Comparison of ENCODE assay signal across 12 cellular contexts in the genomic region with DNA sequence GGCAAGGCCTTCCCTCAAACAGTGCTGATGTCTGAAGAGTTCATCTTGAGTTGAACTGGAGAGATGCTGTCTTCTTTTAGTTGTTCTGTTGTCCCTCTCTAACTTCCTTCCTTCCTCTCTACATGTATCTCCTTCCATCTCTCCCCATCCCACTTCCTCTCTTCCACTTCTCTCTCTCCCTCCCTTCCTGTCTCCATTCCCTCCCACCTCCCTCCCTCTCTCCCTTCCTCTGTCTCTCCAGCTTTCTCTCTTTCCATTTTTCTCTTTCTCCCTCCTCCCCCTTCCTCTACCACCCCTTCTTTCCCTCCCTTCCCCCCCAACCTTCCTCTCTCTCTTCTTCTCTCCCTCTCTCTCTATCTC. TPM values are rescaled to one million over a fixed set of nuclear protein-coding genes. Genes with fewer than 3 reads are reported as not detected.
DNase-seq lines count a peak whose midpoint lies in the region; ATAC-seq, FAIRE-seq and TF ChIP-seq lines count a peak whose summit lies in the region.
"Had no signal": no experiment of that assay in that cellular context is flagged by ENCODE, and none has a peak within 500 bp of the region (broad histone marks: within the 10 kb centered on the region; RNA-seq: fewer than 3 reads in every experiment).

No MANE protein-coding gene starts in this region.

- no peak for TF ChIP-seq CTCF in kidney (IDR thresholded peaks at IDR 0.05; ENCODE audit: borderline replicate concordance, extremely low read depth, insufficient read depth)

- H3K36me3 ChIP-seq in BLaER1 treated with 17β-estradiol and CSF1 and Interleukin-3, amounts not matched to agents 10 nM and 100 nM, result no peaks in the 10 kb centered on the region
- H3K36me3 ChIP-seq in adipocyte (ENCODE audit: control insufficient read depth, insufficient read depth, low read length, severe bottlenecking), result no peaks in the 10 kb centered on the region
- H3K36me3 ChIP-seq in kidney (ENCODE audit: control insufficient read depth in 1 of 2, insufficient read depth in 2 of 2, low read length in 2 of 2), result no peaks in the 10 kb centered on the region
- no peaks in the 10 kb centered on the region for H3K36me3 ChIP-seq in skeletal muscle satellite cell (ENCODE audit: insufficient read depth, low read length)
- H3K36me3 ChIP-seq: neutrophil had no signal

- H3K4me1 ChIP-seq in BLaER1 treated with 17β-estradiol and CSF1 and Interleukin-3, amounts not matched to agents 10 nM and 100 nM, result peaks cover 53 to 72% (median 68%) of the 10 kb centered on the region in 10 experiments
- H3K4me1 ChIP-seq in adipocyte (ENCODE audit: control insufficient read depth, insufficient read depth, low read length) (peaks cover 16% of the 10 kb centered on the region), kidney (ENCODE audit: control insufficient read depth in 1 of 2, insufficient read depth in 1 of 2, low read depth in 1 of 2, low read length in 2 of 2) (peaks cover 18 to 28% of the 10 kb centered on the region in 2 donors), skeletal muscle satellite cell (ENCODE audit: control insufficient read depth, insufficient read depth, low read length) (peaks cover 18% of the 10 kb centered on the region)

- H3K4me3 ChIP-seq in BLaER1 treated with 17β-estradiol and CSF1 and Interleukin-3, amounts not matched to agents 10 nM and 100 nM, result peak overlapping the region in 5 of 10 experiments; percentile 8 to 38 (median 29); a peak in 6 of 20 replicates
- H3K4me3 ChIP-seq in adipocyte (ENCODE audit: low read length) (no peak overlapping the region), kidney (ENCODE audit: low read length in 2 of 2) (no peak overlapping the region), skeletal muscle satellite cell (ENCODE audit: low read length) (no peak overlapping the region)
- H3K4me3 ChIP-seq: testis had no signal

- peak overlapping the region in 7 of 11 experiments; percentile 24 to 66 (median 46); a peak in 13 of 22 replicates for H3K27ac ChIP-seq in BLaER1 treated with 17β-estradiol and CSF1 and Interleukin-3, amounts not matched to agents 10 nM and 100 nM
- peak overlapping the region; percentile 26 to 68 for H3K27ac ChIP-seq in kidney (ENCODE audit: low read depth in 2 of 2, low read length in 2 of 2)
- H3K27ac ChIP-seq: neutrophil had no signal

- H3K9me3 ChIP-seq in BLaER1 treated with 17β-estradiol and CSF1 and Interleukin-3, amounts not matched to agents 10 nM and 100 nM (replicated peaks in 1 of 11), result no peaks in the 10 kb centered on the region
- H3K9me3 ChIP-seq in adipocyte (ENCODE audit: control insufficient read depth, low read length) (no peaks in the 10 kb centered on the region), kidney (ENCODE audit: control insufficient read depth in 1 of 2, low read length in 2 of 2) (no peaks in the 10 kb centered on the region), skeletal muscle satellite cell (replicated peaks; ENCODE audit: low read length) (no peaks in the 10 kb centered on the region)
- H3K9me3 ChIP-seq: neutrophil, testis had no signal

- peak overlapping the region in 3 of 11 experiments; percentile 39 to 47 (median 39); a peak in 3 of 22 replicates for H3K9ac ChIP-seq in BLaER1 treated with 17β-estradiol and CSF1 and Interleukin-3, amounts not matched to agents 10 nM and 100 nM
- H3K9ac ChIP-seq in adipocyte (ENCODE audit: low read length) (peak overlapping the region; percentile 26), kidney (ENCODE audit: low read length in 2 of 2) (no peak overlapping the region), skeletal muscle satellite cell (ENCODE audit: low read depth, low read length) (peak overlapping the region; percentile 2)

- no peak for DNase-seq in adipocyte (ENCODE audit: low read depth)
- no peak for DNase-seq in kidney
- no peak for DNase-seq in RKO (ENCODE audit: low spot score)
- no peak for DNase-seq in activated CD4-positive, alpha-beta T cell treated with anti-CD3 and anti-CD28 coated beads for 1 hour
- no peak for DNase-seq in NCI-H446 (lab: John Stamatoyannopoulos, UW)
- DNase-seq: activated T-cell treated with anti-CD3 and anti-CD28 coated beads, Interleukin-2, amount 50 U/mL, for 48 hours; DND-41 had no signal

- peaks cover 0 to 19% (median 0%) of the 10 kb centered on the region in 11 experiments; a peak in 8 of 22 replicates for H3K27me3 ChIP-seq in BLaER1 treated with 17β-estradiol and CSF1 and Interleukin-3, amounts not matched to agents 10 nM and 100 nM
- peaks cover 32% of the 10 kb centered on the region for H3K27me3 ChIP-seq in adipocyte (replicated peaks; ENCODE audit: control insufficient read depth, insufficient read depth, low read length)
- no peaks in the 10 kb centered on the region for H3K27me3 ChIP-seq in skeletal muscle satellite cell (ENCODE audit: control insufficient read depth, insufficient read depth, low read length)
- H3K27me3 ChIP-seq: neutrophil, testis had no signal

- ATAC-seq in HG02610 (IDR thresholded peaks at IDR 0.05; ENCODE audit: unreplicated experiment), result no peak

- intact Hi-C loops in kidney (cut with DNase I), result no loop called here

- H4K20me1 ChIP-seq in BLaER1 treated with 17β-estradiol and CSF1 and Interleukin-3, amounts not matched to agents 10 nM and 100 nM, result no peaks in the 10 kb centered on the region

- no peak for FAIRE-seq in kidney (lab: Jason Lieb, UNC)

- peak overlapping the region; percentile 66 to 98 (median 90) for H3K4me2 ChIP-seq in BLaER1 treated with 17β-estradiol and CSF1 and Interleukin-3, amounts not matched to agents 10 nM and 100 nM
- H3K4me2 ChIP-seq in skeletal muscle satellite cell (ENCODE audit: low read length), result no peak overlapping the region

RNA-seq across cellular contexts. Expression of a gene that starts 40.7 kb away (rescaled TPM):
- total RNA-seq in kidney, result 198 TPM
- 38.4 TPM for polyA plus RNA-seq in kidney (ENCODE audit: insufficient read depth, low read depth, low replicate concordance)
- total RNA-seq in skeletal muscle satellite cell (2012; rRNA removed), result 9.9 and 11.4 TPM in 2 replicates

Comparison
In these comparisons a context has a peak if more than half of its experiments do, and no peak if none do; other contexts are left out.
1. H3K9ac ChIP-seq: peak in adipocyte (single experiment) and skeletal muscle satellite cell (single experiment); none in kidney (0 of 2).